Comparison of ENCODE assay signal across 8 cellular contexts in the genomic region with DNA sequence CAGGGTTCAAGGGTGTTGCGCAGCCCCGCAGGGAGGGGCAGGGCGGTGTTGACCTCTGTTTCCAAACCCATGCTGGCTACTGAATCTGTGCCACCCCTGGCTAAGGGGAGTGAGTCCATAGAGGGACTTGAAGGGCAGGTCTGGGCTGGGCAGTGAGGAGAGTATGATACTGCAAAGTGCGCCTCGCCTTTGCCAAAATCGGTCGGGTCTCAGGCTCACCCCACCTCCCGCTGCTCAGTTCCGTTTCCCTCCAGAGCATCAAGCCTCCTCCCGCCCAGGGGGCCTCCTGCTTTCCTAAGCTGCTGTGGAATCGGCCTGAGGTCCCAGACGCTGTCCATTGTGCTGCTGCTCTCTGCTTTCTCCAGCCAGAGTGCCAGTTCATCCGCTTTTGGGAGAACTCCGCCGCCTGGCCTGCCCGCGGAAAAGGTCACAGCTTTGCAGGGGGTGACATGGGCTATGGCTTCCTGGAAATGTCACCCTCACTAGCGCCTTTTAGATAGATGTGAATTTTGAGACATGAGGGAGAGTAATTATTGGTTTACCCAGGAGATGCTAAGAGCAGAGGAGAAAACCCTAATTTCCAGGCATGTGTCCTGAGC.
DNase-seq lines count a peak whose midpoint lies in the region; ATAC-seq and TF ChIP-seq lines count a peak whose summit lies in the region.

No MANE protein-coding gene starts in this region.

- peak overlapping the region; percentile 85 for H3K9ac ChIP-seq in GM23248
- peak overlapping the region; percentile 90 for H3K9ac ChIP-seq in OCI-LY1 (ENCODE audit: low read length)

- H3F3A ChIP-seq in GM23248 (ENCODE audit: insufficient read depth) = peaks cover 5% of the 10 kb centered on the region
- H3F3A ChIP-seq in OCI-LY1 (ENCODE audit: insufficient read depth, low read length) = no peaks in the 10 kb centered on the region

- no peaks in the 10 kb centered on the region for H3K27me3 ChIP-seq in GM23248 (replicated peaks; ENCODE audit: insufficient read depth)
- H3K27me3 ChIP-seq in OCI-LY1 (ENCODE audit: insufficient read depth, low read length) = no peaks in the 10 kb centered on the region
- no peaks in the 10 kb centered on the region for H3K27me3 ChIP-seq in left lung
- H3K27me3 ChIP-seq in thoracic aorta (replicated peaks; ENCODE audit: insufficient read depth) = no peaks in the 10 kb centered on the region

- no TSS peak for BruUV-seq in Calu3 (replicated peaks; lab: Mats Ljungman, UMichigan)

- 9 to 10% methylated on average over 17 to 18 of the region's 18 CpGs for WGBS in GM23248 (ENCODE audit: low coverage in 1 of 2, low lambda C conversion rate in 2 of 2, missing lambda C conversion rate in 2 of 2), 2 experiments

- peak overlapping the region; percentile 96 for H2AFZ ChIP-seq in GM23248
- no peak overlapping the region for H2AFZ ChIP-seq in OCI-LY1 (ENCODE audit: low read length)

- H3K4me1 Mint-ChIP-seq in Calu3 (ENCODE audit: low read depth, unreplicated experiment) (no peaks in the 10 kb centered on the region), chondrocyte (ENCODE audit: low read depth) (peaks cover 20% of the 10 kb centered on the region)

- DNase-seq in Calu3 (no peak), GM23248 (peak; percentile 79), chondrocyte (ENCODE audit: low spot score) (no peak), left lung (peak in 1 of 2 donors; percentile 60), thoracic aorta (ENCODE audit: low spot score) (no peak), epidermal melanocyte (ENCODE audit: insufficient read length, low spot score) (no peak)

- H3K36me3 ChIP-seq in GM23248 (ENCODE audit: low read depth) (peaks cover 4% of the 10 kb centered on the region; the same call in 1 of the 2 replicates), OCI-LY1 (ENCODE audit: insufficient read depth, low read length) (peaks cover 28% of the 10 kb centered on the region), left lung (peaks cover 0 to 18% of the 10 kb centered on the region in 2 donors), thoracic aorta (no peaks in the 10 kb centered on the region)

- H3K27ac Mint-ChIP-seq in Calu3 (ENCODE audit: unreplicated experiment) = peak overlapping the region; percentile 72
- H3K27ac Mint-ChIP-seq in chondrocyte (ENCODE audit: unreplicated experiment) = peak overlapping the region; percentile 98

- ATAC-seq in left lung (no peak), thoracic aorta (ENCODE audit: insufficient number of reproducible peaks, low FRiP score, low read depth) (no peak), GM21390 (IDR thresholded peaks at IDR 0.05; ENCODE audit: unreplicated experiment) (no peak)

- in situ Hi-C loops in GM23248 (cut with MboI) = no loop called here

- H3K36me3 Mint-ChIP-seq in Calu3 (ENCODE audit: insufficient read depth, unreplicated experiment) (peaks cover 46% of the 10 kb centered on the region), chondrocyte (ENCODE audit: low read depth) (peaks cover 10% of the 10 kb centered on the region)

- intact Hi-C loops in Calu3 (cut with micrococcal nuclease; ENCODE audit: unreplicated experiment) = loop anchor here (5.0 kb wide), 1 partner anchor 813 kb away; no protein-coding TSS in a partner anchor
- intact Hi-C loops in left lung (cut with DNase I) = no loop called here

- H3K9me2 ChIP-seq in GM23248 (ENCODE audit: insufficient read depth) = no peaks in the 10 kb centered on the region
- H3K9me2 ChIP-seq in OCI-LY1 (ENCODE audit: low read depth, low read length) = no peaks in the 10 kb centered on the region

- H3K4me2 ChIP-seq in GM23248 (ENCODE audit: unreplicated experiment) (peak overlapping the region; percentile 89), OCI-LY1 (ENCODE audit: low read length) (peak overlapping the region; percentile 69)

- H4K20me1 ChIP-seq in GM23248 (ENCODE audit: insufficient read depth) (no peaks in the 10 kb centered on the region), OCI-LY1 (ENCODE audit: insufficient read depth, low read length) (no peaks in the 10 kb centered on the region)

- CTCF ChIA-PET in Calu3 (lab: Charles Lee) = interaction anchor here (0.6 to 1.2 kb wide), 2 partner anchors 8 to 528 kb away, joined by 3 read pairs; no protein-coding TSS in a partner anchor

- H3K4me3 ChIP-seq in GM23248 (peak overlapping the region; percentile 93), OCI-LY1 (ENCODE audit: low read depth, low read length, poor library complexity, severe bottlenecking) (peak overlapping the region; percentile 91), left lung (peak overlapping the region; percentile 74 to 88), thoracic aorta (peak overlapping the region; percentile 80)

- H3K9me3 ChIP-seq in GM23248 (ENCODE audit: low read depth) (no peaks in the 10 kb centered on the region), OCI-LY1 (ENCODE audit: low read length) (peaks cover 3% of the 10 kb centered on the region; the same call in 1 of the 2 replicates), left lung (no peaks in the 10 kb centered on the region), thoracic aorta (no peaks in the 10 kb centered on the region)

- H3K4me1 ChIP-seq in GM23248 (ENCODE audit: insufficient read depth) (peaks cover 12% of the 10 kb centered on the region; the same call in 1 of the 2 replicates), OCI-LY1 (ENCODE audit: insufficient read depth, low read length, severe bottlenecking) (peaks cover 23% of the 10 kb centered on the region), left lung (peaks cover 4 to 24% of the 10 kb centered on the region in 2 donors), thoracic aorta (ENCODE audit: control insufficient read depth in 1 of 2, low read depth in 2 of 2) (peaks cover 10 to 18% of the 10 kb centered on the region in 2 donors)

- H3K9me3 Mint-ChIP-seq in Calu3 (ENCODE audit: low read depth, unreplicated experiment) (no peaks in the 10 kb centered on the region), chondrocyte (ENCODE audit: low read depth) (peaks cover 4% of the 10 kb centered on the region)

- H3K4me3 Mint-ChIP-seq in Calu3 (ENCODE audit: low read depth, unreplicated experiment) (peak overlapping the region; percentile 81), chondrocyte (ENCODE audit: unreplicated experiment) (peak overlapping the region; percentile 96)

- TF ChIP-seq CTCF in Calu3 (IDR thresholded peaks at IDR 0.05; ENCODE audit: unreplicated experiment) = no peak
- TF ChIP-seq CTCF in OCI-LY1 (IDR thresholded peaks at IDR 0.05; ENCODE audit: low read length) = no peak
- no peak for TF ChIP-seq CTCF in chondrocyte (IDR thresholded peaks at IDR 0.05)
- no peak for TF ChIP-seq CTCF in left lung (IDR thresholded peaks at IDR 0.05)
- TF ChIP-seq CTCF in thoracic aorta (IDR thresholded peaks at IDR 0.05) = no peak

- H3K79me2 ChIP-seq in GM23248 (ENCODE audit: insufficient read depth) (peaks cover 85% of the 10 kb centered on the region), OCI-LY1 (ENCODE audit: insufficient read depth, low read length) (peaks cover 57% of the 10 kb centered on the region)

- H3K27ac ChIP-seq in GM23248 = peak overlapping the region; percentile 74; the same call in 1 of the 2 replicates
- peak overlapping the region; percentile 79 for H3K27ac ChIP-seq in OCI-LY1 (ENCODE audit: low read depth, low read length, poor library complexity, severe bottlenecking)
- H3K27ac ChIP-seq in left lung = peak overlapping the region; percentile 87 to 90
- peak overlapping the region; percentile 82 to 88 for H3K27ac ChIP-seq in thoracic aorta

- H3K27me3 Mint-ChIP-seq in Calu3 (ENCODE audit: unreplicated experiment) (no peaks in the 10 kb centered on the region), chondrocyte (ENCODE audit: low read depth) (no peaks in the 10 kb centered on the region)
